ENCODE assay signal across 16 cellular contexts in the genomic region with DNA sequence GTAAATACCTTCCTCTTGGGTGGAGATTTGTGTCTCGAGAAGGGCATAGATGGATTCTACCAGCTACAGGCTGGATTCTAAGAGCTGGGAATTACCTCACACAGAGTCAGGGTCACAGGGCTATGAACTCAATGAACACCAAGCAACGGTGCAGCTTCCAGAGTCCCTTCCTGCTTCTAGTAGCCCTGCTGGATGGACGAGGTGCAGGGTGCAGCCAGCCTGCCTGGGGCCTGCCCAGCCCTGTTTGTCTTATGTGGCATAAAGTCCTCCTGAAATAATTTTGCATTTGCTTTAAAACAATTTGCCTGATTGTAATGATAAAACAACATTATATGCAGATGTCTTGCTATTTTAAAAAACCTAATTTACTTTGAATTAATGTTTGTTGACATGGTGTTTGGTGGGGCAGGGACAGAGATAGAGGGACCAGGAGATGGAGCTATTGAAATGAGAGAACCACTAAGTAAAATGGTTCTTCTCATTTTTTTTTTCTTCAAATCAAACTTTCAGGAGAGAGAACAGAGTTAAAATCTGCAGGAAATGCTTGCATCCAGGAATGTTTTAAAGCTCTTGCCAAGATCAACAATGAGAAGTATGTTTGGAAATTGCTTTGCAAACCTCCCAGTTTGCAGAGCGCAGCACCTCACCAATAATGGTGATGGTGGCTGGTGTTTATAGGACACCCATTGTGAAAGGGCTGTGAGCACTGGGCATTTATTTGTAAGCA.
DNase-seq lines count a peak whose midpoint lies in the region; ATAC-seq and TF ChIP-seq lines count a peak whose summit lies in the region.
"Had no signal": no experiment of that assay in that cellular context is flagged by ENCODE, and none has a peak within 500 bp of the region (broad histone marks: within the 10 kb centered on the region; RNA-seq: fewer than 3 reads in every experiment).

No MANE protein-coding gene starts in this region.

- H3K4me3 ChIP-seq in astrocyte of the spinal cord (ENCODE audit: low read depth, low read length), result no peak overlapping the region
- H3K4me3 ChIP-seq: right lobe of liver, suprapubic skin had no signal

- ATAC-seq in GM21515 (IDR thresholded peaks at IDR 0.05; ENCODE audit: unreplicated experiment) (no peak), HG02852 (IDR thresholded peaks at IDR 0.05; ENCODE audit: unreplicated experiment) (no peak)

- 0 out of 2 replicates have a peak, but pooled peaks have one; percentile 15 for TF ChIP-seq CTCF in LNCAP (IDR thresholded peaks at IDR 0.05)
- peak; percentile 41 for TF ChIP-seq CTCF in astrocyte of the spinal cord (IDR thresholded peaks at IDR 0.05; ENCODE audit: low read depth, low read length)

- peak; percentile 43 for DNase-seq in Caki2 (ENCODE audit: low read depth)
- peak; percentile 80 for DNase-seq in astrocyte of the spinal cord (ENCODE audit: low read depth, low spot score)
- peak; percentile 73 to 84 for DNase-seq in lung microvascular endothelial cell (ENCODE audit: low read depth in 2 of 2)
- no peak for DNase-seq in stimulated activated CD4-positive, alpha-beta T cell treated with anti-CD3 and anti-CD28 coated beads, Interleukin-12 subunit alpha, Interleukin-12 subunit beta, amount 100 ng/mL, for 4 hours
- DNase-seq in putamen (ENCODE audit: low spot score), result no peak
- DNase-seq: amniotic stem cell; head of caudate nucleus; midbrain; MV-4-11; NCI-H748 treated with DMSO at 0.1 percent for 48 hours; right lobe of liver; stimulated activated CD4-positive, alpha-beta T cell treated with anti-CD3 and anti-CD28 coated beads, Interleukin-4, amount 100 ng/mL, for 1 hour had no signal

- in situ Hi-C loops in Caki2 (cut with HindIII; ENCODE audit: low pct_unique_long_range_greater_than_20kb, low sequenced_read_pairs), result no loop called here
- in situ Hi-C loops in astrocyte of the spinal cord (cut with HindIII; ENCODE audit: low sequenced_read_pairs), result no loop called here

Comparison
In these comparisons a context has a peak if more than half of its experiments do, and no peak if none do; other contexts are left out.
1. DNase-seq: peak in Caki2 (single experiment), astrocyte of the spinal cord (single experiment) and lung microvascular endothelial cell (2 of 2); none in stimulated activated CD4-positive, alpha-beta T cell treated with anti-CD3 and anti-CD28 coated beads, Interleukin-12 subunit alpha, Interleukin-12 subunit beta, amount 100 ng/mL, for 4 hours (single experiment) and putamen (single experiment).